8 cellular contexts compared by ENCODE assay signal in genomic region chr17:50147841-50148225, GRCh38. TPM values are rescaled to one million over a fixed set of nuclear protein-coding genes. Genes with fewer than 3 reads are reported as not detected.
DNase-seq lines count a peak whose midpoint lies in the region; ATAC-seq, FAIRE-seq and TF ChIP-seq lines count a peak whose summit lies in the region.

No MANE protein-coding gene starts in this region.

- H3K4me3 ChIP-seq in fibroblast of villous mesenchyme (ENCODE audit: low read depth, low read length): peak overlapping the region; percentile 85
- peak overlapping the region; percentile 67 for H3K4me3 ChIP-seq in rectal smooth muscle tissue (ENCODE audit: low read length)

- FAIRE-seq in RCC 7860 (lab: Jason Lieb, UNC): no peak

- peaks cover 19% of the 10 kb centered on the region for H3K4me1 ChIP-seq in rectal smooth muscle tissue (ENCODE audit: control insufficient read depth, insufficient read depth, low read length)

- peak; percentile 26 for DNase-seq in GDM1 (lab: John Stamatoyannopoulos, UW)
- no peak for DNase-seq in fibroblast of villous mesenchyme (ENCODE audit: low read depth)
- DNase-seq in KBM-7: no peak
- DNase-seq in RCC 7860 (ENCODE audit: low spot score): no peak
- DNase-seq in NCI-H446 (lab: John Stamatoyannopoulos, UW): no peak
- DNase-seq in NOMO-1 (lab: John Stamatoyannopoulos, UW; ENCODE audit: unreplicated experiment in 2 of 2): no peak

- in situ Hi-C loops in KBM-7 (cut with MboI; ENCODE audit: low pct_unique_long_range_greater_than_20kb, low sequenced_read_pairs): no loop called here

- H3K36me3 ChIP-seq in rectal smooth muscle tissue (ENCODE audit: control insufficient read depth, insufficient read depth, low read length): peaks cover 19% of the 10 kb centered on the region

- no peak overlapping the region for H3K9ac ChIP-seq in rectal smooth muscle tissue (ENCODE audit: low read length)

- TF ChIP-seq CTCF in fibroblast of villous mesenchyme (IDR thresholded peaks at IDR 0.05; ENCODE audit: insufficient read depth, low read depth, low read length): no peak

- H3K27ac ChIP-seq in rectal smooth muscle tissue (ENCODE audit: low read depth, low read length): peak overlapping the region; percentile 68

- H3K27me3 ChIP-seq in rectal smooth muscle tissue (ENCODE audit: control insufficient read depth, insufficient read depth, low read length): no peaks in the 10 kb centered on the region

- ATAC-seq in SK-N-SH treated with all-trans-retinoic acid at 6 μM for 48 hours: peak; percentile 25

TF ChIP-seq in SK-N-SH treated with all-trans-retinoic acid at 6 μM for 48 hours, 23 proteins besides CTCF, POLR2A, EP300 and RAD21:
- TF ChIP-seq, protein P1, sequence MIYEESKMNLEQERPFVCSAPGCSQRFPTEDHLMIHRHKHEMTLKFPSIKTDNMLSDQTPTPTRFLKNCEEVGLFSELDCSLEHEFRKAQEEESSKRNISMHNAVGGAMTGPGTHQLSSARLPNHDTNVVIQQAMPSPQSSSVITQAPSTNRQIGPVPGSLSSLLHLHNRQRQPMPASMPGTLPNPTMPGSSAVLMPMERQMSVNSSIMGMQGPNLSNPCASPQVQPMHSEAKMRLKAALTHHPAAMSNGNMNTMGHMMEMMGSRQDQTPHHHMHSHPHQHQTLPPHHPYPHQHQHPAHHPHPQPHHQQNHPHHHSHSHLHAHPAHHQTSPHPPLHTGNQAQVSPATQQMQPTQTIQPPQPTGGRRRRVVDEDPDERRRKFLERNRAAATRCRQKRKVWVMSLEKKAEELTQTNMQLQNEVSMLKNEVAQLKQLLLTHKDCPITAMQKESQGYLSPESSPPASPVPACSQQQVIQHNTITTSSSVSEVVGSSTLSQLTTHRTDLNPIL (CRISPR knock-in tag; IDR thresholded peaks at IDR 0.05; ENCODE audit: low read depth): no peak
- TF ChIP-seq ZFP30 (CRISPR knock-in tag; IDR thresholded peaks at IDR 0.05) (no peak), CSRNP3 (CRISPR knock-in tag; IDR thresholded peaks at IDR 0.05) (no peak), POU6F1 (CRISPR knock-in tag; IDR thresholded peaks at IDR 0.05; ENCODE audit: borderline replicate concordance, low read depth) (no peak), ZNF8 (CRISPR knock-in tag; IDR thresholded peaks at IDR 0.05) (no peak), BACH2 (CRISPR knock-in tag; IDR thresholded peaks at IDR 0.05; ENCODE audit: borderline replicate concordance) (no peak), PPARA (CRISPR knock-in tag; IDR thresholded peaks at IDR 0.05; ENCODE audit: borderline replicate concordance) (no peak), ZC3H10 (CRISPR knock-in tag; IDR thresholded peaks at IDR 0.05) (no peak), ESRRG (CRISPR knock-in tag; IDR thresholded peaks at IDR 0.05) (no peak), OSR1 (CRISPR knock-in tag; IDR thresholded peaks at IDR 0.05) (no peak), ISL1 (CRISPR knock-in tag; IDR thresholded peaks at IDR 0.05) (no peak), CSDC2 (CRISPR knock-in tag; IDR thresholded peaks at IDR 0.05) (no peak), GLIS3 (CRISPR knock-in tag; IDR thresholded peaks at IDR 0.05) (no peak)
- TF ChIP-seq, protein P2, sequence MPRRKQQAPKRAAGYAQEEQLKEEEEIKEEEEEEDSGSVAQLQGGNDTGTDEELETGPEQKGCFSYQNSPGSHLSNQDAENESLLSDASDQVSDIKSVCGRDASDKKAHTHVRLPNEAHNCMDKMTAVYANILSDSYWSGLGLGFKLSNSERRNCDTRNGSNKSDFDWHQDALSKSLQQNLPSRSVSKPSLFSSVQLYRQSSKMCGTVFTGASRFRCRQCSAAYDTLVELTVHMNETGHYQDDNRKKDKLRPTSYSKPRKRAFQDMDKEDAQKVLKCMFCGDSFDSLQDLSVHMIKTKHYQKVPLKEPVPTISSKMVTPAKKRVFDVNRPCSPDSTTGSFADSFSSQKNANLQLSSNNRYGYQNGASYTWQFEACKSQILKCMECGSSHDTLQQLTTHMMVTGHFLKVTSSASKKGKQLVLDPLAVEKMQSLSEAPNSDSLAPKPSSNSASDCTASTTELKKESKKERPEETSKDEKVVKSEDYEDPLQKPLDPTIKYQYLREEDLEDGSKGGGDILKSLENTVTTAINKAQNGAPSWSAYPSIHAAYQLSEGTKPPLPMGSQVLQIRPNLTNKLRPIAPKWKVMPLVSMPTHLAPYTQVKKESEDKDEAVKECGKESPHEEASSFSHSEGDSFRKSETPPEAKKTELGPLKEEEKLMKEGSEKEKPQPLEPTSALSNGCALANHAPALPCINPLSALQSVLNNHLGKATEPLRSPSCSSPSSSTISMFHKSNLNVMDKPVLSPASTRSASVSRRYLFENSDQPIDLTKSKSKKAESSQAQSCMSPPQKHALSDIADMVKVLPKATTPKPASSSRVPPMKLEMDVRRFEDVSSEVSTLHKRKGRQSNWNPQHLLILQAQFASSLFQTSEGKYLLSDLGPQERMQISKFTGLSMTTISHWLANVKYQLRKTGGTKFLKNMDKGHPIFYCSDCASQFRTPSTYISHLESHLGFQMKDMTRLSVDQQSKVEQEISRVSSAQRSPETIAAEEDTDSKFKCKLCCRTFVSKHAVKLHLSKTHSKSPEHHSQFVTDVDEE (CRISPR knock-in tag; IDR thresholded peaks at IDR 0.05): no peak

RNA-seq across cellular contexts. Expression of gene PPP1R9B, which starts 2.6 kb away (rescaled TPM):
- total RNA-seq in fibroblast of villous mesenchyme: 38.7 and 47.1 TPM in 2 replicates

RNA-seq across cellular contexts. Expression of gene SAMD14, which starts 17.9 kb away (rescaled TPM):
- total RNA-seq in fibroblast of villous mesenchyme: 4.7 and 5.8 TPM in 2 replicates

RNA-seq across cellular contexts. Expression of gene SGCA, which starts 18.0 kb away (rescaled TPM):
- 0.32 TPM in 1 of 2 replicates, not detected in the other for total RNA-seq in fibroblast of villous mesenchyme

RNA-seq across cellular contexts. Expression of gene PDK2, which starts 52.7 kb away (rescaled TPM):
- 20.3 and 20.6 TPM in 2 replicates for total RNA-seq in fibroblast of villous mesenchyme

RNA-seq across cellular contexts. Expression of gene COL1A1, which starts 53.6 kb away (rescaled TPM):
- 2,749 and 5,894 TPM in 2 replicates for total RNA-seq in fibroblast of villous mesenchyme
